Comparison of ENCODE assay signal across 1 cellular context in the genomic region with DNA sequence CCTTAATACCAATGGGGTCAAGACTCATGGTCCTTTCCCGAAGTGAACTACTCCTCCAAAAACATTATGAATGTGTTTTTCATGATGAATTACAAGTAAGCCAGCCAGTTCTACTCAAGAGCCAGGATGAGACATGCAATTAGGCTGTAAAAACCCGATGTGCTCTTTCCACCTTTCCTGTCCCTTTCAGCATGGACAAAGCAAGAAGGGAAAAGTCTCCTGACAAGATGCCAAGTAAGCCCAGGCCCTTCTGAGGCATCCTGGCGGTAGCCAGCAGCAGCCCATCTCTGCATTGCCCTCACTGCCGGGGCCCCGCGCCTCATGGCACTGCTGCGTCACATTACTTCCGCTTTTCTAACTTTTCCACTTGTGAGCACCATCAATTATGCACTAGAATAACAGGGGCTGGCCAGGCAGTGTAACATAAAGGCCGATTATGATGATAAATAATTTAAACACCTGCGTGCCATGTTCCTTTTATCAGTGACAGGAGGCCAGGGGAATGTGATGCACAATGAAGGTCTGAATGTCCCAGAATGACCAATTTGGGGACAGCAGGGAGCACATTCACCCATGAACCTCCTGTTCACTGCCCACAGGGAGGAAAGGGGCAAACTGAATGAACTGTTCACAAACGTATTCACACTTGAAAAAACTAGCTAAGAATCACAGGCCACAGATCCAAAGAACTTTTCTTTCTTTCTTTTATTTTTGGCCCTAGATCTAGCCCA.
TF ChIP-seq lines count a peak whose summit lies in the region.

No MANE protein-coding gene starts in this region.

TF ChIP-seq in HEK293, 187 proteins besides CTCF, POLR2A, EP300 and RAD21 (continued from another document and continues in another):
- TF ChIP-seq, protein P1, sequence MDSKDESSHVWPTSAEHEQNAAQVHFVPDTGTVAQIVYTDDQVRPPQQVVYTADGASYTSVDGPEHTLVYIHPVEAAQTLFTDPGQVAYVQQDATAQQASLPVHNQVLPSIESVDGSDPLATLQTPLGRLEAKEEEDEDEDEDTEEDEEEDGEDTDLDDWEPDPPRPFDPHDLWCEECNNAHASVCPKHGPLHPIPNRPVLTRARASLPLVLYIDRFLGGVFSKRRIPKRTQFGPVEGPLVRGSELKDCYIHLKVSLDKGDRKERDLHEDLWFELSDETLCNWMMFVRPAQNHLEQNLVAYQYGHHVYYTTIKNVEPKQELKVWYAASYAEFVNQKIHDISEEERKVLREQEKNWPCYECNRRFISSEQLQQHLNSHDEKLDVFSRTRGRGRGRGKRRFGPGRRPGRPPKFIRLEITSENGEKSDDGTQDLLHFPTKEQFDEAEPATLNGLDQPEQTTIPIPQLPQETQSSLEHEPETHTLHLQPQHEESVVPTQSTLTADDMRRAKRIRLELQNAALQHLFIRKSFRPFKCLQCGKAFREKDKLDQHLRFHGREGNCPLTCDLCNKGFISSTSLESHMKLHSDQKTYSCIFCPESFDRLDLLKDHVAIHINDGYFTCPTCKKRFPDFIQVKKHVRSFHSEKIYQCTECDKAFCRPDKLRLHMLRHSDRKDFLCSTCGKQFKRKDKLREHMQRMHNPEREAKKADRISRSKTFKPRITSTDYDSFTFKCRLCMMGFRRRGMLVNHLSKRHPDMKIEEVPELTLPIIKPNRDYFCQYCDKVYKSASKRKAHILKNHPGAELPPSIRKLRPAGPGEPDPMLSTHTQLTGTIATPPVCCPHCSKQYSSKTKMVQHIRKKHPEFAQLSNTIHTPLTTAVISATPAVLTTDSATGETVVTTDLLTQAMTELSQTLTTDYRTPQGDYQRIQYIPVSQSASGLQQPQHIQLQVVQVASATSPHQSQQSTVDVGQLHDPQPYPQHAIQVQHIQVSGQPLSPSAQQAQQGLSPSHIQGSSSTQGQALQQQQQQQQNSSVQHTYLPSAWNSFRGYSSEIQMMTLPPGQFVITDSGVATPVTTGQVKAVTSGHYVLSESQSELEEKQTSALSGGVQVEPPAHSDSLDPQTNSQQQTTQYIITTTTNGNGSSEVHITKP (tag by site-specific recombination; IDR thresholded peaks at IDR 0.05): 0 out of 2 replicates have a peak, but pooled peaks have one; percentile 45
- TF ChIP-seq, protein P2, sequence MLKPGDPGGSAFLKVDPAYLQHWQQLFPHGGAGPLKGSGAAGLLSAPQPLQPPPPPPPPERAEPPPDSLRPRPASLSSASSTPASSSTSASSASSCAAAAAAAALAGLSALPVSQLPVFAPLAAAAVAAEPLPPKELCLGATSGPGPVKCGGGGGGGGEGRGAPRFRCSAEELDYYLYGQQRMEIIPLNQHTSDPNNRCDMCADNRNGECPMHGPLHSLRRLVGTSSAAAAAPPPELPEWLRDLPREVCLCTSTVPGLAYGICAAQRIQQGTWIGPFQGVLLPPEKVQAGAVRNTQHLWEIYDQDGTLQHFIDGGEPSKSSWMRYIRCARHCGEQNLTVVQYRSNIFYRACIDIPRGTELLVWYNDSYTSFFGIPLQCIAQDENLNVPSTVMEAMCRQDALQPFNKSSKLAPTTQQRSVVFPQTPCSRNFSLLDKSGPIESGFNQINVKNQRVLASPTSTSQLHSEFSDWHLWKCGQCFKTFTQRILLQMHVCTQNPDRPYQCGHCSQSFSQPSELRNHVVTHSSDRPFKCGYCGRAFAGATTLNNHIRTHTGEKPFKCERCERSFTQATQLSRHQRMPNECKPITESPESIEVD (tag by site-specific recombination; IDR thresholded peaks at IDR 0.05): peak; percentile 87
- TF ChIP-seq ZBTB11 (tag by site-specific recombination; conservative IDR thresholded peaks at IDR 0.05; ENCODE audit: low read depth): peak; percentile 37; the same call in 1 of the 2 replicates
- TF ChIP-seq ZNF140 (tag by site-specific recombination; IDR thresholded peaks at IDR 0.05): no peak
- 0 out of 2 replicates have a peak, but pooled peaks have one; percentile 22 for TF ChIP-seq OVOL3 (tag by site-specific recombination; IDR thresholded peaks at IDR 0.05)
- TF ChIP-seq ZFP37 (tag by site-specific recombination; IDR thresholded peaks at IDR 0.05): peak; percentile 31; the same call in 1 of the 2 replicates
- TF ChIP-seq ZNF600 (tag by site-specific recombination; IDR thresholded peaks at IDR 0.05): 0 out of 2 replicates have a peak, but pooled peaks have one; percentile 34
- TF ChIP-seq ZNF211 (tag by site-specific recombination; IDR thresholded peaks at IDR 0.05; ENCODE audit: low read depth): no peak
- peak; percentile 5; the same call in 1 of the 2 replicates for TF ChIP-seq ZNF596 (tag by site-specific recombination; IDR thresholded peaks at IDR 0.05)
- TF ChIP-seq, protein P3, sequence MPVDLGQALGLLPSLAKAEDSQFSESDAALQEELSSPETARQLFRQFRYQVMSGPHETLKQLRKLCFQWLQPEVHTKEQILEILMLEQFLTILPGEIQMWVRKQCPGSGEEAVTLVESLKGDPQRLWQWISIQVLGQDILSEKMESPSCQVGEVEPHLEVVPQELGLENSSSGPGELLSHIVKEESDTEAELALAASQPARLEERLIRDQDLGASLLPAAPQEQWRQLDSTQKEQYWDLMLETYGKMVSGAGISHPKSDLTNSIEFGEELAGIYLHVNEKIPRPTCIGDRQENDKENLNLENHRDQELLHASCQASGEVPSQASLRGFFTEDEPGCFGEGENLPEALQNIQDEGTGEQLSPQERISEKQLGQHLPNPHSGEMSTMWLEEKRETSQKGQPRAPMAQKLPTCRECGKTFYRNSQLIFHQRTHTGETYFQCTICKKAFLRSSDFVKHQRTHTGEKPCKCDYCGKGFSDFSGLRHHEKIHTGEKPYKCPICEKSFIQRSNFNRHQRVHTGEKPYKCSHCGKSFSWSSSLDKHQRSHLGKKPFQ (tag by site-specific recombination; IDR thresholded peaks at IDR 0.05): peak; percentile 84
- peak; percentile 81 for TF ChIP-seq ZNF843 (tag by site-specific recombination; IDR thresholded peaks at IDR 0.05)
- TF ChIP-seq ZEB2 (tag by site-specific recombination; IDR thresholded peaks at IDR 0.05): peak; percentile 68
- TF ChIP-seq PATZ1 (tag by site-specific recombination; IDR thresholded peaks at IDR 0.05): peak; percentile 48
- TF ChIP-seq FEZF1 (tag by site-specific recombination; IDR thresholded peaks at IDR 0.05): peak; percentile 85
- no peak for TF ChIP-seq ZNF112 (tag by site-specific recombination; IDR thresholded peaks at IDR 0.05)
- peak; percentile 83 for TF ChIP-seq SCRT1 (tag by site-specific recombination; IDR thresholded peaks at IDR 0.05; ENCODE audit: borderline replicate concordance)
- TF ChIP-seq SALL2 (tag by site-specific recombination; IDR thresholded peaks at IDR 0.05; ENCODE audit: borderline replicate concordance): no peak
- 0 out of 2 replicates have a peak, but pooled peaks have one; percentile 43 for TF ChIP-seq ZNF660 (tag by site-specific recombination; IDR thresholded peaks at IDR 0.05)
- TF ChIP-seq BCL11A (tag by site-specific recombination; IDR thresholded peaks at IDR 0.05; ENCODE audit: low read depth): no peak
- TF ChIP-seq ZNF549 (tag by site-specific recombination; IDR thresholded peaks at IDR 0.05): no peak
- TF ChIP-seq ZNF629 (tag by site-specific recombination; IDR thresholded peaks at IDR 0.05): peak; percentile 86
- no peak for TF ChIP-seq ZNF560 (tag by site-specific recombination; IDR thresholded peaks at IDR 0.05; ENCODE audit: borderline replicate concordance)
- no peak for TF ChIP-seq ZNF518A (tag by site-specific recombination; conservative IDR thresholded peaks at IDR 0.05; ENCODE audit: low read depth)
- TF ChIP-seq ZBTB8A (tag by site-specific recombination; IDR thresholded peaks at IDR 0.05): peak; percentile 62
- TF ChIP-seq ZNF214 (tag by site-specific recombination; IDR thresholded peaks at IDR 0.05; ENCODE audit: borderline replicate concordance): no peak
- TF ChIP-seq PRDM1 (tag by site-specific recombination; IDR thresholded peaks at IDR 0.05): peak; percentile 77
- peak; percentile 98 for TF ChIP-seq ZBTB20 (tag by site-specific recombination; IDR thresholded peaks at IDR 0.05)
- no peak for TF ChIP-seq KLF1 (tag by site-specific recombination; IDR thresholded peaks at IDR 0.05)
- peak; percentile 81 for TF ChIP-seq SCRT2 (tag by site-specific recombination; IDR thresholded peaks at IDR 0.05)
- 0 out of 2 replicates have a peak, but pooled peaks have one; percentile 34 for TF ChIP-seq ZNF76 (tag by site-specific recombination; IDR thresholded peaks at IDR 0.05; ENCODE audit: borderline replicate concordance, low read depth)
- peak; percentile 73; the same call in 1 of the 2 replicates for TF ChIP-seq ZNF561 (tag by site-specific recombination; IDR thresholded peaks at IDR 0.05; ENCODE audit: borderline replicate concordance)
- no peak for TF ChIP-seq ZSCAN23 (tag by site-specific recombination; IDR thresholded peaks at IDR 0.05)
- TF ChIP-seq ZXDB (tag by site-specific recombination; IDR thresholded peaks at IDR 0.05): peak; percentile 80
- TF ChIP-seq ZBTB17 (tag by site-specific recombination; IDR thresholded peaks at IDR 0.05): peak; percentile 90
- TF ChIP-seq, protein P4, sequence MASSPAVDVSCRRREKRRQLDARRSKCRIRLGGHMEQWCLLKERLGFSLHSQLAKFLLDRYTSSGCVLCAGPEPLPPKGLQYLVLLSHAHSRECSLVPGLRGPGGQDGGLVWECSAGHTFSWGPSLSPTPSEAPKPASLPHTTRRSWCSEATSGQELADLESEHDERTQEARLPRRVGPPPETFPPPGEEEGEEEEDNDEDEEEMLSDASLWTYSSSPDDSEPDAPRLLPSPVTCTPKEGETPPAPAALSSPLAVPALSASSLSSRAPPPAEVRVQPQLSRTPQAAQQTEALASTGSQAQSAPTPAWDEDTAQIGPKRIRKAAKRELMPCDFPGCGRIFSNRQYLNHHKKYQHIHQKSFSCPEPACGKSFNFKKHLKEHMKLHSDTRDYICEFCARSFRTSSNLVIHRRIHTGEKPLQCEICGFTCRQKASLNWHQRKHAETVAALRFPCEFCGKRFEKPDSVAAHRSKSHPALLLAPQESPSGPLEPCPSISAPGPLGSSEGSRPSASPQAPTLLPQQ (tag by site-specific recombination; IDR thresholded peaks at IDR 0.05): peak; percentile 49; the same call in 1 of the 2 replicates
